ENCODE assay signal across 13 cellular contexts in genomic region chr11:73343076-73343833, GRCh38. TPM values are rescaled to one million over a fixed set of nuclear protein-coding genes. Genes with fewer than 3 reads are reported as not detected.
A peak's percentile ranks its signal among the peaks of the same experiment; 100 is the strongest.
DNase-seq lines count a peak whose midpoint lies in the region; ATAC-seq and TF ChIP-seq lines count a peak whose summit lies in the region.
"Had no signal": no experiment of that assay in that cellular context is flagged by ENCODE, and none has a peak within 500 bp of the region (broad histone marks: within the 10 kb centered on the region; RNA-seq: fewer than 3 reads in every experiment).

No MANE protein-coding gene starts in this region.

- H3K9me3 ChIP-seq in tibial artery, result no peaks in the 10 kb centered on the region

- H3K4me1 ChIP-seq in tibial artery, result peaks cover 0 to 92% (median 70%) of the 10 kb centered on the region in 4 donors

- H3K4me3 Mint-ChIP-seq in mesothelial cell of epicardium, result peak overlapping the region; percentile 55
- no peak overlapping the region for H3K4me3 Mint-ChIP-seq in T-helper 2 cell treated with Interferon-gamma antibody and Interleukin-4, amounts not matched to agents 5 μg/mL and 100 μg/mL, for 36 hours
- H3K4me3 Mint-ChIP-seq: activated naive CD8-positive, alpha-beta T cell treated with anti-CD3 and anti-CD28 coated beads for 36 hours had no signal

- no peaks in the 10 kb centered on the region for H3K27me3 Mint-ChIP-seq in mesothelial cell of epicardium (ENCODE audit: low read depth)
- peaks cover 3% of the 10 kb centered on the region for H3K27me3 Mint-ChIP-seq in T-helper 2 cell treated with Interferon-gamma antibody and Interleukin-4, amounts not matched to agents 5 μg/mL and 100 μg/mL, for 36 hours (ENCODE audit: low read depth)
- H3K27me3 Mint-ChIP-seq: activated naive CD8-positive, alpha-beta T cell treated with anti-CD3 and anti-CD28 coated beads for 36 hours had no signal

- intact Hi-C loops in tibial artery (cut with DNase I; ENCODE audit: low total_unique reads), result no loop called here

- TF ChIP-seq CTCF in coronary artery (IDR thresholded peaks at IDR 0.05) (no peak), mesothelial cell of epicardium (IDR thresholded peaks at IDR 0.05; ENCODE audit: unreplicated experiment) (no peak), tibial artery (IDR thresholded peaks at IDR 0.05) (no peak)

- H3K9me3 Mint-ChIP-seq in mesothelial cell of epicardium, result no peaks in the 10 kb centered on the region
- H3K9me3 Mint-ChIP-seq in T-helper 2 cell treated with Interferon-gamma antibody and Interleukin-4, amounts not matched to agents 5 μg/mL and 100 μg/mL, for 36 hours, result no peaks in the 10 kb centered on the region
- H3K9me3 Mint-ChIP-seq: activated naive CD8-positive, alpha-beta T cell treated with anti-CD3 and anti-CD28 coated beads for 36 hours had no signal

- H3K4me3 ChIP-seq in coronary artery, result peak overlapping the region; percentile 72
- peak overlapping the region; percentile 44 to 50 for H3K4me3 ChIP-seq in tibial artery

- no peak overlapping the region for H3K27ac Mint-ChIP-seq in mesothelial cell of epicardium
- H3K27ac Mint-ChIP-seq in T-helper 2 cell treated with Interferon-gamma antibody and Interleukin-4, amounts not matched to agents 5 μg/mL and 100 μg/mL, for 36 hours, result no peak overlapping the region
- H3K27ac Mint-ChIP-seq: activated naive CD8-positive, alpha-beta T cell treated with anti-CD3 and anti-CD28 coated beads for 36 hours had no signal

- DNase-seq in NCI-H1417 (lab: John Stamatoyannopoulos, UW), result peak in 2 of 3 experiments; percentile 33 to 45
- DNase-seq in NCI-H1417 treated with DMSO at 0.1 percent for 48 hours (lab: John Stamatoyannopoulos, UW), result no peak
- no peak for DNase-seq in coronary artery (ENCODE audit: low spot score)
- no peak for DNase-seq in mesothelial cell of epicardium (ENCODE audit: low spot score in 2 of 2, unreplicated experiment in 2 of 2)
- no peak for DNase-seq in tibial artery
- DNase-seq in NCI-H1694 (lab: John Stamatoyannopoulos, UW), result no peak
- no peak for DNase-seq in T-helper 2 cell treated with Interferon-gamma antibody and Interleukin-4, amounts not matched to agents 5 μg/mL and 100 μg/mL, for 36 hours (ENCODE audit: low spot score)
- DNase-seq: 8988T; activated CD8-positive, alpha-beta memory T cell treated with anti-CD3 and anti-CD28 coated beads for 24 hours; activated naive CD8-positive, alpha-beta T cell treated with anti-CD3 and anti-CD28 coated beads for 36 hours; effector CD4-positive, alpha-beta T cell had no signal

- peak overlapping the region; percentile 50 to 56 for H3K27ac ChIP-seq in coronary artery
- H3K27ac ChIP-seq in tibial artery, result peak overlapping the region; percentile 72 to 78
- H3K27ac ChIP-seq: HL-60 had no signal

- no peaks in the 10 kb centered on the region for H3K27me3 ChIP-seq in tibial artery

- ATAC-seq in HG03108 (IDR thresholded peaks at IDR 0.05; ENCODE audit: unreplicated experiment), result no peak

- H3K36me3 ChIP-seq in tibial artery, result peaks cover 5 to 18% (median 10%) of the 10 kb centered on the region in 3 donors

- H3K36me3 Mint-ChIP-seq in mesothelial cell of epicardium, result peaks cover 4% of the 10 kb centered on the region
- H3K36me3 Mint-ChIP-seq in T-helper 2 cell treated with Interferon-gamma antibody and Interleukin-4, amounts not matched to agents 5 μg/mL and 100 μg/mL, for 36 hours (ENCODE audit: low read depth), result no peaks in the 10 kb centered on the region
- H3K36me3 Mint-ChIP-seq: activated naive CD8-positive, alpha-beta T cell treated with anti-CD3 and anti-CD28 coated beads for 36 hours had no signal

- H3K4me1 Mint-ChIP-seq in mesothelial cell of epicardium, result peaks cover 12% of the 10 kb centered on the region
- no peaks in the 10 kb centered on the region for H3K4me1 Mint-ChIP-seq in T-helper 2 cell treated with Interferon-gamma antibody and Interleukin-4, amounts not matched to agents 5 μg/mL and 100 μg/mL, for 36 hours (ENCODE audit: low read depth)
- H3K4me1 Mint-ChIP-seq: activated naive CD8-positive, alpha-beta T cell treated with anti-CD3 and anti-CD28 coated beads for 36 hours had no signal

RNA-seq across cellular contexts. Expression of gene RELT, which starts 32.9 kb away (rescaled TPM):
- 5.1 to 5.4 TPM (median 5.3 TPM) in 3 replicates for total RNA-seq in mesothelial cell of epicardium

RNA-seq across cellular contexts. Expression of gene ARHGEF17, which starts 35.2 kb away (rescaled TPM):
- 136 to 150 TPM (median 140 TPM) in 3 replicates for total RNA-seq in mesothelial cell of epicardium

Comparison
In these comparisons a context has a peak if more than half of its experiments do, and no peak if none do; other contexts are left out.
1. DNase-seq: peak in NCI-H1417 (2 of 3); none in NCI-H1417 treated with DMSO at 0.1 percent for 48 hours (single experiment), coronary artery (single experiment), mesothelial cell of epicardium (0 of 2), tibial artery (0 of 2), NCI-H1694 (single experiment) and T-helper 2 cell treated with Interferon-gamma antibody and Interleukin-4, amounts not matched to agents 5 μg/mL and 100 μg/mL, for 36 hours (single experiment).